In genomic region chr4:181846934-181847333, GRCh38 we compare ENCODE assay signal across 26 cellular contexts.
"Had no signal": no experiment of that assay in that cellular context is flagged by ENCODE, and none has a peak within 500 bp of the region (broad histone marks: within the 10 kb centered on the region; RNA-seq: fewer than 3 reads in every experiment).

No MANE protein-coding gene starts in this region.

- H3K36me3 ChIP-seq: stomach, suprapubic skin, thoracic aorta, thyroid gland, tibial artery, tibial nerve, transverse colon, upper lobe of left lung, upper lobe of right lung, uterus, vagina had no signal

- H3K4me1 ChIP-seq: stomach, suprapubic skin, testis, thyroid gland, tibial artery, tibial nerve, transverse colon, upper lobe of left lung, upper lobe of right lung, uterus, vagina had no signal

- H3K4me3 ChIP-seq: stomach, suprapubic skin, testis, thoracic aorta, thyroid gland, tibial artery, tibial nerve, transverse colon, upper lobe of left lung, upper lobe of right lung, uterus, vagina had no signal

- H3K9me3 ChIP-seq: stomach, suprapubic skin, testis, thoracic aorta, thyroid gland, tibial artery, tibial nerve, transverse colon, upper lobe of left lung, upper lobe of right lung, uterus, vagina had no signal

- H3K27me3 ChIP-seq: stomach, suprapubic skin, testis, thyroid gland, tibial artery, tibial nerve, transverse colon, upper lobe of left lung, upper lobe of right lung, vagina had no signal

- ATAC-seq: stimulated activated effector memory CD8-positive, alpha-beta T cell treated with anti-CD3 and anti-CD28 coated beads, Interleukin-12 subunit alpha, Interleukin-12 subunit beta, amount 100 ng/mL, for 72 hours; stimulated activated memory B cell treated with anti-CD40 and anti-IgM and Interleukin-4, amounts not matched to agents 10 μg/mL and 1 μg/mL and 100 μg/mL, for 72 hours; stimulated activated naive B cell treated with anti-CD40 and anti-IgM and Interleukin-4, amounts not matched to agents 10 μg/mL and 1 μg/mL and 100 μg/mL, for 72 hours; stimulated activated naive CD8-positive, alpha-beta T cell treated with anti-CD3 and anti-CD28 coated beads, Interleukin-15, amount 100 ng/mL, for 72 hours; stimulated activated naive CD8-positive, alpha-beta T cell treated with anti-CD3 and anti-CD28 coated beads, Interleukin-15, Interleukin-2, amounts not matched to agents 100 U/mL and 50 U/mL, for 24 hours; upper lobe of right lung had no signal

- H3K27ac ChIP-seq: stomach, suprapubic skin, testis, thoracic aorta, thyroid gland, tibial artery, tibial nerve, transverse colon, upper lobe of left lung, upper lobe of right lung, uterus, vagina had no signal

- DNase-seq: stimulated activated CD4-positive, alpha-beta T cell treated with anti-CD3 and anti-CD28 coated beads, Interleukin-2, amount 100 ng/mL, for 48 hours; stimulated activated CD4-positive, alpha-beta T cell treated with anti-CD3 and anti-CD28 coated beads, Interleukin-4, amount 100 ng/mL, for 1 hour; stimulated activated CD4-positive, alpha-beta T cell treated with anti-CD3 and anti-CD28 coated beads, Interleukin-4, amount 100 ng/mL, for 24 hours; stimulated activated CD4-positive, alpha-beta T cell treated with anti-CD3 and anti-CD28 coated beads, Interleukin-4, amount 100 ng/mL, for 4 hours; stimulated activated CD8-positive, alpha-beta memory T cell treated with anti-CD3 and anti-CD28 coated beads, Interleukin-4, amount 100 ng/mL, for 48 hours; stimulated activated naive B cell treated with anti-CD40 and anti-IgM and Interleukin-4, amounts not matched to agents 10 μg/mL and 1 μg/mL and 100 μg/mL, for 72 hours; stimulated activated naive CD4-positive, alpha-beta T cell; stimulated activated naive CD4-positive, alpha-beta T cell treated with Interleukin-2 at 50 U/mL for 16 hours; stimulated activated naive CD8-positive, alpha-beta T cell treated with anti-CD3 and anti-CD28 coated beads, Interleukin-15, amount 100 ng/mL, for 72 hours; stimulated activated naive CD8-positive, alpha-beta T cell treated with anti-CD3 and anti-CD28 coated beads, Interleukin-15, Interleukin-2, amounts not matched to agents 100 U/mL and 50 U/mL, for 24 hours; stomach; substantia nigra; testis; thyroid gland; tibial artery; transverse colon; trophoblast cell; upper lobe of left lung; upper lobe of right lung; uterus had no signal
